ENCODE assay signal across 9 cellular contexts in the genomic region with DNA sequence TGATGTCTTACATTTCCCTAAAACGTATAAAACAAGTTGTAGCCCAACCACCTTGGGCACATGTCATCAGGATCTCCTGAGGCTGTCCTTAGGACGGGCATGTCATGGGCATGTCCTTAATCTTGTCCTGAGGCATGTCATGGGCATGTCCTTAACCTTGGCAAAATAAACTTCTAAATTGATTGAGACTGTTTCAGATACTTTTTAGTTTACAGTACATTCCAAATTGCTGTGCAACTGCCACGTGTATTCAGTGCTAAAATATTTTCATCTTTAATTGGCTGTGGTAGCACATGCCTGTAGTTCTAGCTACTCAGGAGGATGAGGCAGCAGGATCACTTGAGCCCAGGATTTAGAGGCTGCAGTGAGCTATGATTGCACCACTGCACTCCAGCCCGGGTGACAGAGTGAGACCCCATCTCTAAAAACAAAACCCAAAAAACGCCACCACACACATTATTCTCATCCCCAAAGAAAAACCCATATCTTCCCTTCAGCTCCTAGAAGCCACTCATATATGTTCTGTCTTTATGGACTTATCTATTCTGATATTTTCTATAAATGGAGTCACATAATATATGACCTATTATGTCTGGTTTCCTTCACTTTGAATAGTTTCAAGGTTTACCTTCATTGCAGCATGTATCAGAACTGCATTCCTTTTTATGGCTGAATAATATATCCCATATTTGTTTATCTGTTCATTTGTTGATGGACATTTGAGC.
DNase-seq lines count a peak whose midpoint lies in the region; ATAC-seq lines count a peak whose summit lies in the region.
"Had no signal": no experiment of that assay in that cellular context is flagged by ENCODE, and none has a peak within 500 bp of the region (broad histone marks: within the 10 kb centered on the region; RNA-seq: fewer than 3 reads in every experiment).

No MANE protein-coding gene starts in this region.

- peaks cover 15% of the 10 kb centered on the region for H3K4me1 Mint-ChIP-seq in activated T-cell treated with anti-CD3 and anti-CD28 coated beads, Interleukin-2, amount 50 U/mL, for 72 hours (ENCODE audit: low read depth)

- H3K9me3 Mint-ChIP-seq in activated T-cell treated with anti-CD3 and anti-CD28 coated beads, Interleukin-2, amount 50 U/mL, for 72 hours, result peaks cover 2 to 12% of the 10 kb centered on the region in 2 donors

- no peak overlapping the region for H3K27ac Mint-ChIP-seq in activated T-cell treated with anti-CD3 and anti-CD28 coated beads, Interleukin-2, amount 50 U/mL, for 72 hours

- no peak for DNase-seq in activated T-cell treated with anti-CD3 and anti-CD28 coated beads, Interleukin-2, amount 50 U/mL, for 72 hours
- DNase-seq in activated T-cell treated with anti-CD3 and anti-CD28 coated beads, Interleukin-2, amount 50 U/mL, for 1 hour, result no peak
- DNase-seq in stimulated activated naive CD8-positive, alpha-beta T cell treated with anti-CD3 and anti-CD28 coated beads, Interleukin-15, Interleukin-2, amounts not matched to agents 100 U/mL and 50 U/mL, for 24 hours, result no peak
- DNase-seq in NK-92 (lab: John Stamatoyannopoulos, UW; ENCODE audit: unreplicated experiment), result no peak
- no peak for DNase-seq in inferior parietal cortex (ENCODE audit: extremely low spot score)
- DNase-seq in SIG-M5 treated with dmso at 0.1 percent for 504 hours (lab: John Stamatoyannopoulos, UW; ENCODE audit: unreplicated experiment), result no peak

- peaks cover 8 to 10% of the 10 kb centered on the region in 2 donors for H3K36me3 Mint-ChIP-seq in activated T-cell treated with anti-CD3 and anti-CD28 coated beads, Interleukin-2, amount 50 U/mL, for 72 hours (ENCODE audit: insufficient read depth in 2 of 2)

- H3K27me3 Mint-ChIP-seq in activated T-cell treated with anti-CD3 and anti-CD28 coated beads, Interleukin-2, amount 50 U/mL, for 72 hours (ENCODE audit: low read depth), result peaks cover 8% of the 10 kb centered on the region

- peak; percentile 6 to 17 for ATAC-seq in activated T-cell treated with anti-CD3 and anti-CD28 coated beads, Interleukin-2, amount 50 U/mL, for 72 hours (replicated peaks in 1 of 2)
- ATAC-seq in HG02763 (IDR thresholded peaks at IDR 0.05; ENCODE audit: unreplicated experiment), result peak; percentile 48
- ATAC-seq in HG03565 (IDR thresholded peaks at IDR 0.05; ENCODE audit: unreplicated experiment), result peak; percentile 23
- ATAC-seq in stimulated activated naive CD8-positive, alpha-beta T cell treated with anti-CD3 and anti-CD28 coated beads, Interleukin-15, Interleukin-2, amounts not matched to agents 100 U/mL and 50 U/mL, for 24 hours, result peak; percentile 15
- ATAC-seq: K562 had no signal

- no peak overlapping the region for H3K4me3 Mint-ChIP-seq in activated T-cell treated with anti-CD3 and anti-CD28 coated beads, Interleukin-2, amount 50 U/mL, for 72 hours
